ENCODE assay signal across 23 cellular contexts in the genomic region with DNA sequence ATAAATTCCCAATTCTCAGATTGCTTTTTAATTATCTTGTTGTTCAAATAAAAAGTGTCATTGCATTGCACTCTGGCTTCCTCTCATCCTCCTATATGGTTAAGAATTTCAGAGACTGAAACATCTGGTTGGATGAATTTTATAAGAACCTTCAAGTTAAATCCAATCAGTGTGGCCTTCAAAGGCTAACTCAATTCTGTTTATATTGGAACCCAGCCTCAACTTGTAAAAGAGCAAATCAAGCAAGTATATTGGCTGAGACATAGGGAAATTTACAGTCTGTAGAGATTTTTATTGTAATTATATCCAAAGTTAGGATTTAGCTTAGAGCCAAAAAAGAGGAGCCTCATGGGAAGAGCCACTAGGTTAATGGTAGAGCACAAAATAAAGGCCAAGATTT.
"Had no signal": no experiment of that assay in that cellular context is flagged by ENCODE, and none has a peak within 500 bp of the region (broad histone marks: within the 10 kb centered on the region; RNA-seq: fewer than 3 reads in every experiment).

No MANE protein-coding gene starts in this region.

- H3K9me3 ChIP-seq: colonic mucosa, esophagus muscularis mucosa, esophagus squamous epithelium, gastrocnemius medialis, gastroesophageal sphincter, heart left ventricle had no signal

- H3K4me3 ChIP-seq: colonic mucosa, coronary artery, dorsolateral prefrontal cortex, esophagus muscularis mucosa, esophagus squamous epithelium, gastrocnemius medialis, gastroesophageal sphincter, heart left ventricle, heart right ventricle had no signal

- H3K27me3 ChIP-seq: colonic mucosa, esophagus muscularis mucosa, esophagus squamous epithelium, gastrocnemius medialis, gastroesophageal sphincter, heart left ventricle had no signal

- H3K36me3 ChIP-seq: colonic mucosa, esophagus muscularis mucosa, esophagus squamous epithelium, gastrocnemius medialis, gastroesophageal sphincter, heart left ventricle, heart right ventricle had no signal

- H3K4me1 ChIP-seq: colonic mucosa, esophagus muscularis mucosa, esophagus squamous epithelium, foreskin keratinocyte, gastrocnemius medialis, gastroesophageal sphincter, heart left ventricle, heart right ventricle had no signal

- ATAC-seq: effector memory CD8-positive, alpha-beta T cell; esophagus mucosa; gastrocnemius medialis; gastroesophageal sphincter; heart left ventricle; heart right ventricle had no signal

- H3K27ac ChIP-seq: colonic mucosa, coronary artery, dorsolateral prefrontal cortex, epithelial cell of prostate, esophagus muscularis mucosa, esophagus squamous epithelium, foreskin keratinocyte, gastrocnemius medialis, gastroesophageal sphincter, heart left ventricle, heart right ventricle had no signal

- DNase-seq: colonic mucosa; cortex of kidney; dermis blood vessel endothelial cell; dorsolateral prefrontal cortex; effector CD4-positive, alpha-beta T cell; effector CD8-positive, alpha-beta T cell; effector memory CD4-positive, alpha-beta T cell; effector memory CD8-positive, alpha-beta T cell; endodermal cell; erythroblast; esophagus squamous epithelium; foreskin fibroblast; gastrocnemius medialis; glutamatergic neuron; head of caudate nucleus; heart left ventricle; heart right ventricle had no signal
